8 cellular contexts compared by ENCODE assay signal in the genomic region with DNA sequence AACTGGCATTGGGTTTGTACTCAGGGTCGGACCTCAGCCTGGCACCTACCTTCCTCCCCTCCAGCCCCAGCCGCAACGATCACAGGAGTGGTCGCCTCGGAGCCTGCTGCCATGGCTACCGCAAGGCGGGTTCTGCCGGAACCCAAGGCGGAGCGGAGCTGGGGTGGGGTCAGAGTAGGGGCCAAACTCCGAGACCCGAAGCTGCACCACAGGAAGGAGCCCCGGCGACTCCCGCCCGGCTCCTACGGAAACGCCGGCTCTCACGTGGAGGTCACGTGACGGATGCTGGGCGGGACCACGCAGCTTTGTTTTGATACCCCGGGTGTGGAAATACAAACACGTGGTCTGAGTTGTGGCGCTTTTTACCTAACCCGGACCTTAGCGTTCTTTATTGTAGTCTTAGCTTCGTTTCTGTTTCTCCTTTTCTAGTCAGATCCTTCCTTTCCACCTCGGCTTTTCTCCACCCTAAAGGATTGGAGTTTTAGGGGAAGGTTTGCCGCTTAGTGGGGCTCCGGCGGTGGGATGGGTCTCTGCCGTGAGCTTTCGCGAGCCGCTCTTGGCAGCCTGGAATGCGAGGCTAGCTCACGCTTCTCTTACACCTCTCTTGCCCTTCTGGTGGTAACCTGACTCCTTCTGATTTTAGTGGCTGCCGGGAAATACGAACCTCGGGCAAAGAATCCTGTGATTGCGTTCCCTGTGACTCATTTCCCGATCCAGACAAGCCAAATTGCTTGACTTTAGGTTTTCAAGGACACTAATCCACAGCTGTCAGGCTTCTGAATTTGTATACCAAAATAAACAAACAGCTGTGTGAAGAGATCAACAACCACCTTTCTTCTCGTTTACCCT. TPM values are rescaled to one million over a fixed set of nuclear protein-coding genes. Genes with fewer than 3 reads are reported as not detected.
A peak's percentile ranks its signal among the peaks of the same experiment; 100 is the strongest.
DNase-seq lines count a peak whose midpoint lies in the region; ATAC-seq lines count a peak whose summit lies in the region.

Gene HSPBAP1 (minus strand): TSS at position 264 of the 849 bp plus-strand sequence. CDS start 151 bp downstream, at position 113.

- DNase-seq in T-helper 22 cell (ENCODE audit: low read depth) (peak; percentile 83), cerebellar cortex (ENCODE audit: low spot score) (peak; percentile 92), left colon (peak; percentile 93 to 97), NCI-H2107 treated with DMSO at 0.1 percent for 48 hours (lab: John Stamatoyannopoulos, UW; ENCODE audit: unreplicated experiment) (no peak), NCI-H69 (lab: John Stamatoyannopoulos, UW) (no peak)
- peak; percentile 91 to 92 for DNase-seq in stimulated activated CD4-positive, alpha-beta T cell treated with anti-CD3 and anti-CD28 coated beads, Interleukin-2, amount 100 ng/mL, for 24 hours

- intact Hi-C loops in left colon (cut with DNase I, micrococcal nuclease) = no loop called here

- peak; percentile 66 for ATAC-seq in GM18868 (IDR thresholded peaks at IDR 0.05; ENCODE audit: unreplicated experiment)
- peak; percentile 45 for ATAC-seq in HG03103 (IDR thresholded peaks at IDR 0.05; ENCODE audit: low read depth, unreplicated experiment)
- peak; percentile 78 for ATAC-seq in left colon

RNA-seq across cellular contexts. Expression of gene HSPBAP1, which starts in this region (rescaled TPM):
- total RNA-seq in left colon = 1 to 10 TPM; 6.3 to 8.5 TPM

Comparison
In these comparisons a context has a peak if more than half of its experiments do, and no peak if none do; other contexts are left out.
1. DNase-seq: peak in T-helper 22 cell (single experiment), cerebellar cortex (single experiment), left colon (2 of 2) and stimulated activated CD4-positive, alpha-beta T cell treated with anti-CD3 and anti-CD28 coated beads, Interleukin-2, amount 100 ng/mL, for 24 hours (2 of 2); none in NCI-H2107 treated with DMSO at 0.1 percent for 48 hours (single experiment) and NCI-H69 (single experiment).
2. Peak in every context shown above with its lines, with median percentiles within 50 percentile points of each other: ATAC-seq.